17 cellular contexts compared by ENCODE assay signal in the genomic region with DNA sequence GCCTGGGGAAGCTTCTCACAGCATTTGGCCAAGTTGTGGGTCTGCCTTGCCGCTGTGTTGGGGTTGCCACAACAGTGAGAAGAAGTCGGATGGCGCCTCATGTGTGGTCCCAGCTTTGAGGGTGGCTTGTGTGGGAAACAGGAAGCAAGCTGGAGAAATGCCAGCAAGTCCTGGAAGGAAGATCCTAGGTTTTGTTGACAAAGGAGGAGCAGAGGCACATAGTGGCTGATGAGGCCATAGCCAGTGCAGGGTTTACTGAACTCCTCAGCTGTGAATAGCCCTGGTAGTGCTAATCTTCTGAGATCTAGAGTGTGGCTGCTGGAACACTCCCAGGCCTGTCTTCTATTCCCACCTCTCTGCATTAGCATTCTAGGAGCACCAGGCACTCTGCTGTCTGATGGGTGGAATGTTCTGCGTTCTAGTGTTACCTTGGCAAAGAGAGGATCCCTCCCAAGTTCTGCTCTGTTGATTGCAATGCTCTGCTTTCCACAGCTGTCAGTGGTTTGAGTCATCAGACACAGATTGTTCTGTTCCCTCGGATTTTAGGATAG. TPM values are rescaled to one million over a fixed set of nuclear protein-coding genes. Genes with fewer than 3 reads are reported as not detected.
DNase-seq lines count a peak whose midpoint lies in the region; ATAC-seq lines count a peak whose summit lies in the region.
"Had no signal": no experiment of that assay in that cellular context is flagged by ENCODE, and none has a peak within 500 bp of the region (broad histone marks: within the 10 kb centered on the region; RNA-seq: fewer than 3 reads in every experiment).

No MANE protein-coding gene starts in this region.

- no peaks in the 10 kb centered on the region for H3K9me3 ChIP-seq in thymus (ENCODE audit: control insufficient read depth)
- H3K9me3 ChIP-seq: A549, lower lobe of right lung had no signal

- DNase-seq in activated naive CD8-positive, alpha-beta T cell treated with anti-CD3 and anti-CD28 coated beads, Interleukin-2, amount 10 ng/mL, durations not matched to agents 7 days and 5 days, result no peak
- no peak for DNase-seq in activated naive CD8-positive, alpha-beta T cell treated with anti-CD3 and anti-CD28 coated beads, Interleukin-2, amount 50 U/mL, for 24 hours
- no peak for DNase-seq in NCI-H146 treated with DMSO at 0.1 percent for 48 hours (lab: John Stamatoyannopoulos, UW; ENCODE audit: unreplicated experiment)
- no peak for DNase-seq in NCI-H510A (lab: John Stamatoyannopoulos, UW)
- DNase-seq in HK-2 (ENCODE audit: unreplicated experiment), result no peak
- DNase-seq: activated CD4-positive, alpha-beta T cell treated with anti-CD3 and anti-CD28 coated beads for 36 hours; activated T-cell treated with anti-CD3 and anti-CD28 coated beads, Interleukin-2, amount 50 U/mL, for 48 hours; Karpas-422; lower lobe of right lung; NCI-H2171 treated with DMSO at 0.1 percent for 48 hours; T-helper 1 cell had no signal

- H3K27me3 ChIP-seq in layer of hippocampus (ENCODE audit: control insufficient read depth, insufficient read depth, low read length), result no peaks in the 10 kb centered on the region
- no peaks in the 10 kb centered on the region for H3K27me3 ChIP-seq in thymus (ENCODE audit: control insufficient read depth, insufficient read depth)

- peak overlapping the region; percentile 15 for H3K27ac Mint-ChIP-seq in activated naive CD8-positive, alpha-beta T cell treated with anti-CD3 and anti-CD28 coated beads, Interleukin-2, amount 10 ng/mL, durations not matched to agents 7 days and 5 days
- no peak overlapping the region for H3K27ac Mint-ChIP-seq in activated naive CD8-positive, alpha-beta T cell treated with anti-CD3 and anti-CD28 coated beads, Interleukin-2, amount 50 U/mL, for 24 hours
- H3K27ac Mint-ChIP-seq: activated CD4-positive, alpha-beta T cell treated with anti-CD3 and anti-CD28 coated beads for 36 hours; progenitor cell of endocrine pancreas; type B pancreatic cell had no signal

- ATAC-seq in activated naive CD8-positive, alpha-beta T cell treated with anti-CD3 and anti-CD28 coated beads, Interleukin-2, amount 10 ng/mL, durations not matched to agents 7 days and 5 days (ENCODE audit: low read depth), result no peak
- ATAC-seq in activated naive CD8-positive, alpha-beta T cell treated with anti-CD3 and anti-CD28 coated beads, Interleukin-2, amount 50 U/mL, for 24 hours, result no peak
- ATAC-seq: A549; activated CD4-positive, alpha-beta T cell treated with anti-CD3 and anti-CD28 coated beads for 36 hours; lower lobe of right lung had no signal

- H3K4me3 Mint-ChIP-seq in activated naive CD8-positive, alpha-beta T cell treated with anti-CD3 and anti-CD28 coated beads, Interleukin-2, amount 10 ng/mL, durations not matched to agents 7 days and 5 days, result no peak overlapping the region
- H3K4me3 Mint-ChIP-seq in activated naive CD8-positive, alpha-beta T cell treated with anti-CD3 and anti-CD28 coated beads, Interleukin-2, amount 50 U/mL, for 24 hours, result no peak overlapping the region
- H3K4me3 Mint-ChIP-seq: activated CD4-positive, alpha-beta T cell treated with anti-CD3 and anti-CD28 coated beads for 36 hours; type B pancreatic cell had no signal

- H3K4me1 ChIP-seq in thymus (ENCODE audit: control insufficient read depth, insufficient read depth, low read length), result peaks cover 10% of the 10 kb centered on the region
- H3K4me1 ChIP-seq: A549, lower lobe of right lung had no signal

- H3K27me3 Mint-ChIP-seq in activated naive CD8-positive, alpha-beta T cell treated with anti-CD3 and anti-CD28 coated beads, Interleukin-2, amount 10 ng/mL, durations not matched to agents 7 days and 5 days, result no peaks in the 10 kb centered on the region
- no peaks in the 10 kb centered on the region for H3K27me3 Mint-ChIP-seq in activated naive CD8-positive, alpha-beta T cell treated with anti-CD3 and anti-CD28 coated beads, Interleukin-2, amount 50 U/mL, for 24 hours
- H3K27me3 Mint-ChIP-seq: activated CD4-positive, alpha-beta T cell treated with anti-CD3 and anti-CD28 coated beads for 36 hours had no signal

- no peak overlapping the region for H3K4me3 ChIP-seq in thymus (ENCODE audit: low read length)
- H3K4me3 ChIP-seq: A549, lower lobe of right lung had no signal

- H3K27ac ChIP-seq in cingulate gyrus (ENCODE audit: low read depth, low read length), result peak overlapping the region; percentile 65
- H3K27ac ChIP-seq in layer of hippocampus (ENCODE audit: low read depth, low read length), result peak overlapping the region; percentile 54
- peak overlapping the region; percentile 25 for H3K27ac ChIP-seq in thymus (ENCODE audit: low read depth)
- H3K27ac ChIP-seq: A549, lower lobe of right lung had no signal

- H3K36me3 ChIP-seq in thymus (ENCODE audit: control insufficient read depth, insufficient read depth), result no peaks in the 10 kb centered on the region
- H3K36me3 ChIP-seq: lower lobe of right lung had no signal

- POLR2A ChIA-PET in activated naive CD8-positive, alpha-beta T cell treated with anti-CD3 and anti-CD28 coated beads, Interleukin-2, amount 10 ng/mL, durations not matched to agents 7 days and 5 days (lab: Charles Lee), result no interaction called here

- peaks cover 15% of the 10 kb centered on the region for H3K36me3 Mint-ChIP-seq in activated naive CD8-positive, alpha-beta T cell treated with anti-CD3 and anti-CD28 coated beads, Interleukin-2, amount 10 ng/mL, durations not matched to agents 7 days and 5 days
- no peaks in the 10 kb centered on the region for H3K36me3 Mint-ChIP-seq in activated naive CD8-positive, alpha-beta T cell treated with anti-CD3 and anti-CD28 coated beads, Interleukin-2, amount 50 U/mL, for 24 hours (ENCODE audit: low read depth)
- H3K36me3 Mint-ChIP-seq: type B pancreatic cell had no signal

- no peaks in the 10 kb centered on the region for H3K9me3 Mint-ChIP-seq in activated naive CD8-positive, alpha-beta T cell treated with anti-CD3 and anti-CD28 coated beads, Interleukin-2, amount 10 ng/mL, durations not matched to agents 7 days and 5 days
- H3K9me3 Mint-ChIP-seq in activated naive CD8-positive, alpha-beta T cell treated with anti-CD3 and anti-CD28 coated beads, Interleukin-2, amount 50 U/mL, for 24 hours, result no peaks in the 10 kb centered on the region
- H3K9me3 Mint-ChIP-seq: type B pancreatic cell had no signal

- peaks cover 25% of the 10 kb centered on the region for H3K4me1 Mint-ChIP-seq in activated naive CD8-positive, alpha-beta T cell treated with anti-CD3 and anti-CD28 coated beads, Interleukin-2, amount 10 ng/mL, durations not matched to agents 7 days and 5 days
- H3K4me1 Mint-ChIP-seq in activated naive CD8-positive, alpha-beta T cell treated with anti-CD3 and anti-CD28 coated beads, Interleukin-2, amount 50 U/mL, for 24 hours, result peaks cover 35% of the 10 kb centered on the region

- WGBS in thymus, result 73% methylated on average over 5 of the region's 5 CpGs

RNA-seq across cellular contexts. Expression of a gene that starts 25.2 kb away (rescaled TPM):
- 1 to 10 TPM; 8.8 to 9.7 TPM for total RNA-seq in activated naive CD8-positive, alpha-beta T cell treated with anti-CD3 and anti-CD28 coated beads, Interleukin-2, amount 10 ng/mL, durations not matched to agents 7 days and 5 days
- 2.2 TPM for polyA plus RNA-seq in thymus

RNA-seq across cellular contexts. Expression of a gene that starts 37.7 kb away (rescaled TPM):
- total RNA-seq in activated naive CD8-positive, alpha-beta T cell treated with anti-CD3 and anti-CD28 coated beads, Interleukin-2, amount 10 ng/mL, durations not matched to agents 7 days and 5 days, result 1 to 10 TPM; 3.7 to 5.1 TPM
- polyA plus RNA-seq in thymus, result 8.6 TPM
